ENCODE assay signal across 12 cellular contexts in genomic region chr9:89878687-89879086, GRCh38.
DNase-seq lines count a peak whose midpoint lies in the region; ATAC-seq and TF ChIP-seq lines count a peak whose summit lies in the region.
"Had no signal": no experiment of that assay in that cellular context is flagged by ENCODE, and none has a peak within 500 bp of the region (broad histone marks: within the 10 kb centered on the region; RNA-seq: fewer than 3 reads in every experiment).

No MANE protein-coding gene starts in this region.

- ATAC-seq in right lobe of liver (peak; percentile 81 to 94 (median 86)), GM21381 (IDR thresholded peaks at IDR 0.05; ENCODE audit: unreplicated experiment) (no peak), GM18867 (IDR thresholded peaks at IDR 0.05; ENCODE audit: unreplicated experiment) (no peak), GM21529 (IDR thresholded peaks at IDR 0.05; ENCODE audit: unreplicated experiment) (no peak)

- no peaks in the 10 kb centered on the region for H3K9me3 ChIP-seq in right lobe of liver
- H3K9me3 ChIP-seq in thyroid gland: no peaks in the 10 kb centered on the region
- H3K9me3 ChIP-seq: esophagus squamous epithelium had no signal

- TF ChIP-seq CTCF in VCaP (conservative IDR thresholded peaks at IDR 0.05): no peak
- no peak for TF ChIP-seq CTCF in right lobe of liver (IDR thresholded peaks at IDR 0.05)
- no peak for TF ChIP-seq CTCF in thyroid gland (IDR thresholded peaks at IDR 0.05)

- DNase-seq in DMS79 treated with DMSO at 0.1 percent for 48 hours (lab: John Stamatoyannopoulos, UW) (peak; percentile 48), DMS79 (lab: John Stamatoyannopoulos, UW) (no peak), right lobe of liver (peak; percentile 83 to 89 (median 84)), thyroid gland (peak; percentile 18 to 21)
- DNase-seq: esophagus squamous epithelium, NCI-H1048, T-helper 9 cell had no signal

- intact Hi-C loops in right lobe of liver (cut with DNase I): no loop called here
- intact Hi-C loops in thyroid gland (cut with DNase I): no loop called here

- H3K36me3 ChIP-seq in right lobe of liver (no peaks in the 10 kb centered on the region), thyroid gland (no peaks in the 10 kb centered on the region)
- H3K36me3 ChIP-seq: esophagus squamous epithelium had no signal

- TF ChIP-seq POLR2A in right lobe of liver (IDR thresholded peaks at IDR 0.05) (peak; percentile 17), thyroid gland (IDR thresholded peaks at IDR 0.05) (no peak)

- H3K4me1 ChIP-seq in right lobe of liver (peaks cover 0 to 42% (median 16%) of the 10 kb centered on the region in 4 donors), thyroid gland (peaks cover 0 to 6% of the 10 kb centered on the region in 2 donors)

- H3K27ac ChIP-seq in VCaP: peak overlapping the region; percentile 45
- peak overlapping the region in 1 of 3 donors; percentile 58 for H3K27ac ChIP-seq in right lobe of liver
- no peak overlapping the region for H3K27ac ChIP-seq in thyroid gland
- H3K27ac ChIP-seq: 22Rv1 had no signal

- H3K27me3 ChIP-seq in right lobe of liver: no peaks in the 10 kb centered on the region
- no peaks in the 10 kb centered on the region for H3K27me3 ChIP-seq in thyroid gland
- H3K27me3 ChIP-seq: esophagus squamous epithelium had no signal

- WGBS in right lobe of liver (ENCODE audit: insufficient coverage, low coverage, low lambda C conversion rate, missing lambda C conversion rate): 27% methylated on average over 4 of the region's 6 CpGs
- WGBS in thyroid gland, 2 donors: 74 to 78% methylated on average over 6 of the region's 6 CpGs

- H3K4me3 ChIP-seq in right lobe of liver (no peak overlapping the region), thyroid gland (replicated peaks in 1 of 3) (no peak overlapping the region)
- H3K4me3 ChIP-seq: esophagus squamous epithelium had no signal

Comparison
In these comparisons a context has a peak if more than half of its experiments do, and no peak if none do; other contexts are left out.
1. ATAC-seq: peak in right lobe of liver (4 of 4); none in GM21381 (single experiment), GM18867 (single experiment) and GM21529 (single experiment).